ENCODE assay signal across 21 cellular contexts in genomic region chr17:5248821-5249479, GRCh38. TPM values are rescaled to one million over a fixed set of nuclear protein-coding genes. Genes with fewer than 3 reads are reported as not detected.
A peak's percentile ranks its signal among the peaks of the same experiment; 100 is the strongest.
DNase-seq lines count a peak whose midpoint lies in the region; ATAC-seq and TF ChIP-seq lines count a peak whose summit lies in the region.
"Had no signal": no experiment of that assay in that cellular context is flagged by ENCODE, and none has a peak within 500 bp of the region (broad histone marks: within the 10 kb centered on the region; RNA-seq: fewer than 3 reads in every experiment).

No MANE protein-coding gene starts in this region.

- peak overlapping the region; percentile 47 for H3K27ac Mint-ChIP-seq in stimulated activated naive B cell treated with anti-CD40 and anti-IgM and Interleukin-4, amounts not matched to agents 10 μg/mL and 1 μg/mL and 100 μg/mL, for 72 hours
- H3K27ac Mint-ChIP-seq: mesothelial cell of epicardium; stimulated activated naive CD8-positive, alpha-beta T cell treated with anti-CD3 and anti-CD28 coated beads, Interleukin-15, amount 100 ng/mL, for 72 hours had no signal

- no peak overlapping the region for H3K4me3 ChIP-seq in cardiac muscle cell
- no peak overlapping the region for H3K4me3 ChIP-seq in astrocyte of the spinal cord (ENCODE audit: low read depth, low read length)
- no peak overlapping the region for H3K4me3 ChIP-seq in mesendoderm (ENCODE audit: low read length)
- no peak overlapping the region for H3K4me3 ChIP-seq in mucosa of descending colon
- H3K4me3 ChIP-seq: coronary artery, HAP-1, thoracic aorta had no signal

- DNase-seq in cardiac muscle cell (ENCODE audit: low read depth in 1 of 2, low spot score in 1 of 2), result peak; percentile 19 to 22
- no peak for DNase-seq in cardiac septum (ENCODE audit: low spot score)
- peak; percentile 3 for DNase-seq in astrocyte of the spinal cord (ENCODE audit: low read depth, low spot score)
- peak; percentile 26 for DNase-seq in mesendoderm
- DNase-seq in stimulated activated naive B cell treated with anti-CD40 and anti-IgM and Interleukin-4, amounts not matched to agents 10 μg/mL and 1 μg/mL and 100 μg/mL, for 72 hours, result no peak
- no peak for DNase-seq in mucosa of descending colon
- DNase-seq in activated naive CD4-positive, alpha-beta T cell (lab: John Stamatoyannopoulos, UW), result no peak
- DNase-seq: left ventricle myocardium superior, NCI-H2107, Right ventricle myocardium superior had no signal

- no peak overlapping the region for H4K5ac ChIP-seq in mesendoderm (ENCODE audit: low read length)

- H3K9me3 ChIP-seq in cardiac muscle cell (ENCODE audit: low read depth), result no peaks in the 10 kb centered on the region
- H3K9me3 ChIP-seq in mucosa of descending colon, result no peaks in the 10 kb centered on the region
- H3K9me3 ChIP-seq: HAP-1, thoracic aorta had no signal

- peaks cover 2 to 12% of the 10 kb centered on the region in 2 donors for H3K36me3 Mint-ChIP-seq in stimulated activated naive B cell treated with anti-CD40 and anti-IgM and Interleukin-4, amounts not matched to agents 10 μg/mL and 1 μg/mL and 100 μg/mL, for 72 hours
- H3K36me3 Mint-ChIP-seq: mesothelial cell of epicardium, naive B cell had no signal

- H2BK120ac ChIP-seq in mesendoderm (ENCODE audit: low read depth, low read length), result no peak overlapping the region

- H3K27ac ChIP-seq in cardiac muscle cell (no peak overlapping the region), mesendoderm (ENCODE audit: low read depth, low read length) (no peak overlapping the region)
- H3K27ac ChIP-seq: 22Rv1, coronary artery, thoracic aorta had no signal

- H3K4me2 ChIP-seq in mesendoderm (ENCODE audit: low read length), result no peak overlapping the region

- H2BK15ac ChIP-seq in mesendoderm (replicated peaks; ENCODE audit: low read depth), result no peak overlapping the region

- H3K18ac ChIP-seq in mesendoderm (ENCODE audit: low read length), result no peak overlapping the region

- no peak overlapping the region for H4K8ac ChIP-seq in mesendoderm (ENCODE audit: low read depth, low read length)

- H2BK5ac ChIP-seq in mesendoderm (ENCODE audit: low read length), result no peak overlapping the region

- H3K4me1 ChIP-seq in cardiac muscle cell (ENCODE audit: low read depth) (no peaks in the 10 kb centered on the region), mesendoderm (ENCODE audit: control insufficient read depth, low read depth, low read length) (no peaks in the 10 kb centered on the region), mucosa of descending colon (ENCODE audit: low read depth) (no peaks in the 10 kb centered on the region)
- H3K4me1 ChIP-seq: HAP-1 had no signal

- ATAC-seq in stimulated activated naive B cell treated with anti-CD40 and anti-IgM and Interleukin-4, amounts not matched to agents 10 μg/mL and 1 μg/mL and 100 μg/mL, for 72 hours (replicated peaks), result no peak
- ATAC-seq in mucosa of descending colon, result no peak
- ATAC-seq in HG03457 (IDR thresholded peaks at IDR 0.05; ENCODE audit: unreplicated experiment), result no peak

- no peak overlapping the region for H3K56ac ChIP-seq in mesendoderm (ENCODE audit: low read length)

- H3K36me3 ChIP-seq in cardiac muscle cell, result no peaks in the 10 kb centered on the region
- H3K36me3 ChIP-seq in mesendoderm (ENCODE audit: control insufficient read depth, insufficient read depth, low read length), result no peaks in the 10 kb centered on the region
- H3K36me3 ChIP-seq in mucosa of descending colon (ENCODE audit: low read depth), result no peaks in the 10 kb centered on the region
- H3K36me3 ChIP-seq: HAP-1, thoracic aorta had no signal

- H3K4me3 Mint-ChIP-seq in stimulated activated naive B cell treated with anti-CD40 and anti-IgM and Interleukin-4, amounts not matched to agents 10 μg/mL and 1 μg/mL and 100 μg/mL, for 72 hours, result no peak overlapping the region
- H3K4me3 Mint-ChIP-seq: activated CD8-positive, alpha-beta T cell treated with anti-CD3 and anti-CD28 coated beads, Interleukin-2, amount 10 ng/mL, durations not matched to agents 7 days and 5 days; mesothelial cell of epicardium; stimulated activated naive CD8-positive, alpha-beta T cell treated with anti-CD3 and anti-CD28 coated beads, Interleukin-15, amount 100 ng/mL, for 72 hours had no signal

- H3K27me3 Mint-ChIP-seq in stimulated activated naive B cell treated with anti-CD40 and anti-IgM and Interleukin-4, amounts not matched to agents 10 μg/mL and 1 μg/mL and 100 μg/mL, for 72 hours, result no peaks in the 10 kb centered on the region
- H3K27me3 Mint-ChIP-seq: naive B cell; stimulated activated naive CD8-positive, alpha-beta T cell treated with anti-CD3 and anti-CD28 coated beads, Interleukin-15, amount 100 ng/mL, for 72 hours had no signal

- no peaks in the 10 kb centered on the region for H3K79me1 ChIP-seq in mesendoderm (ENCODE audit: low read length)

- H3K27me3 ChIP-seq in cardiac muscle cell (no peaks in the 10 kb centered on the region), mesendoderm (ENCODE audit: insufficient read depth, low read length, poor library complexity) (no peaks in the 10 kb centered on the region)

- WGBS in mesendoderm (ENCODE audit: extremely low coverage, insufficient coverage, low lambda C conversion rate), result no CpG with 5 or more reads among the region's 22 CpGs

- in situ Hi-C loops in astrocyte of the spinal cord (cut with HindIII; ENCODE audit: low sequenced_read_pairs), result no loop called here

- intact Hi-C loops in cardiac septum (cut with DNase I) (loop anchor here (10.0 kb wide), 1 partner anchor 186 kb away; the partner anchor contains the start of gene C1QBP), mucosa of descending colon (cut with DNase I, micrococcal nuclease) (no loop called here)

- TF ChIP-seq CTCF in cardiac muscle cell (IDR thresholded peaks at IDR 0.05; ENCODE audit: low read depth, low read length), result no peak
- TF ChIP-seq CTCF in astrocyte of the spinal cord (IDR thresholded peaks at IDR 0.05; ENCODE audit: low read depth, low read length), result no peak
- no peak for TF ChIP-seq CTCF in mucosa of descending colon (IDR thresholded peaks at IDR 0.05)

- no peak overlapping the region for H3K9ac ChIP-seq in mesendoderm (ENCODE audit: low read length)

- H3K4me1 Mint-ChIP-seq in stimulated activated naive B cell treated with anti-CD40 and anti-IgM and Interleukin-4, amounts not matched to agents 10 μg/mL and 1 μg/mL and 100 μg/mL, for 72 hours, result peaks cover 14 to 30% of the 10 kb centered on the region in 2 donors
- H3K4me1 Mint-ChIP-seq: mesothelial cell of epicardium had no signal

- no peak overlapping the region for H3K23ac ChIP-seq in mesendoderm (ENCODE audit: low read length)

- H3K79me2 ChIP-seq in mesendoderm (ENCODE audit: control insufficient read depth, insufficient read depth, low read length), result no peaks in the 10 kb centered on the region

- H2AK5ac ChIP-seq in mesendoderm (ENCODE audit: low read length), result no peak overlapping the region

- H3K4ac ChIP-seq in mesendoderm (ENCODE audit: low read depth, low read length), result no peak overlapping the region

- H3K9me3 Mint-ChIP-seq in stimulated activated naive B cell treated with anti-CD40 and anti-IgM and Interleukin-4, amounts not matched to agents 10 μg/mL and 1 μg/mL and 100 μg/mL, for 72 hours, result no peaks in the 10 kb centered on the region
- H3K9me3 Mint-ChIP-seq: mesothelial cell of epicardium; naive B cell; stimulated activated naive CD8-positive, alpha-beta T cell treated with anti-CD3 and anti-CD28 coated beads, Interleukin-15, amount 100 ng/mL, for 72 hours had no signal

RNA-seq across cellular contexts. Expression of gene SCIMP, which starts 14.3 kb away (rescaled TPM):
- not detected in 2 replicates for total RNA-seq in cardiac muscle cell
- polyA plus RNA-seq in cardiac muscle cell, result 0.72 and 0.91 TPM in 2 replicates
- total RNA-seq in cardiac septum, result 0.62 TPM
- polyA plus RNA-seq in mesendoderm (2013, experiment 1 of 2), result not detected
- not detected for polyA plus RNA-seq in mesendoderm (2013, experiment 2 of 2)
- total RNA-seq in mucosa of descending colon, result 1 to 10 TPM; 1.1 to 3.0 (median 2.8) TPM
- total RNA-seq: activated CD8-positive, alpha-beta T cell treated with anti-CD3 and anti-CD28 coated beads, Interleukin-2, amount 10 ng/mL, durations not matched to agents 7 days and 5 days; Calu3; epithelial cell of proximal tubule; mesothelial cell of epicardium had no signal

RNA-seq across cellular contexts. Expression of gene RABEP1, which starts 33.1 kb away (rescaled TPM):
- total RNA-seq in cardiac muscle cell (37.5 and 38.5 TPM in 2 replicates), cardiac septum (65.2 TPM), mucosa of descending colon (10 to 100 TPM; 24.9 to 53.4 (median 30.7) TPM)
- 36.0 and 43.5 TPM in 2 replicates for polyA plus RNA-seq in cardiac muscle cell
- polyA plus RNA-seq in mesendoderm (2013, experiment 1 of 2), result 29.4 TPM
- polyA plus RNA-seq in mesendoderm (2013, experiment 2 of 2), result 29.3 TPM

RNA-seq across cellular contexts. Expression of gene ZNF594, which starts 57.3 kb away (rescaled TPM):
- total RNA-seq in cardiac muscle cell (23.3 and 30.6 TPM in 2 replicates), cardiac septum (5.8 TPM), mucosa of descending colon (10 to 100 TPM in 1 of 3 donors, 1 to 10 TPM in 2; 4.7 to 10.9 (median 6.5) TPM)
- polyA plus RNA-seq in cardiac muscle cell, result 13.6 and 16.2 TPM in 2 replicates
- polyA plus RNA-seq in mesendoderm (2013, experiment 1 of 2), result 4.9 TPM
- polyA plus RNA-seq in mesendoderm (2013, experiment 2 of 2), result 4.7 TPM

Comparison
In these comparisons a context has a peak if more than half of its experiments do, and no peak if none do; other contexts are left out.
1. DNase-seq: peak in cardiac muscle cell (2 of 2), astrocyte of the spinal cord (single experiment) and mesendoderm (single experiment); none in cardiac septum (single experiment), stimulated activated naive B cell treated with anti-CD40 and anti-IgM and Interleukin-4, amounts not matched to agents 10 μg/mL and 1 μg/mL and 100 μg/mL, for 72 hours (single experiment), mucosa of descending colon (0 of 3) and activated naive CD4-positive, alpha-beta T cell (0 of 4).